12 cellular contexts compared by ENCODE assay signal in the genomic region with DNA sequence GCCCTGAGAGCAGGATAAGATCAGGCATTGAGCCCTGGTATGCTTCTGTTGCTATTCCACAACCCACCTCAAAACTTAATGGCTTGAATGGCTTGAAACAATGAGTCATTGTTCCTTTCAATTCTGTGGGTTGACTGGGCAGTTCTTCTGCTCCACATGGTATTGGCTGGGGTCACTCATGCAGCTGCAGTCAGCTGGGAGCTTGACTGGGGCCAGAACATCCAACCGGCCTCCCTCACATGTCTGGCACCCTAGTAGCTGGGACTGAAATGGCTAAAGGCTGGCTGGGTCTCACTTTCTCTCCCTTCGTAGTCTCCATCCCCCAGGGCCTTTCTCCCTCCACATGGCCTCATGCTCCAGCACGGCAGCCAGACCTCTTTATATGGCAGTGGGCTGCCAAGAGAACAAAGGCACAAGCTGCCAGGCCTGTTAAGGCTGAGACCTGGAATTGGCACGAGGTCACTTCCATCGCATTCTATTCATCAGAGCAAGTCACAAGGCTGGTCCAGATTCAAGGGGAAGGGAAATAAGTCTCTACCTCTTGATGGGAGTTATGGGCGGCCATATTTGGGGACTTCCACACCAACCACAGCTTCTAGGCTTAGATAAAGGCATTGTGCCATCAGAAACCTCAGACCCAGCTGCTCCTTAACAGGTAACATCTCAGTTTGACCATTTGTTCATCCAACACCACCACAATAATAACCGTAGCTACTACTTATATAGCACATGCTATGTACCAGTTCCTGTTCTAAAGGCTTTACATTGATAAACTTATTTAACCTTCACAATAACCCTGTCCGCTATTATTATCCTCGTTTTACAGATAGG.
DNase-seq lines count a peak whose midpoint lies in the region; ATAC-seq and TF ChIP-seq lines count a peak whose summit lies in the region.
"Had no signal": no experiment of that assay in that cellular context is flagged by ENCODE, and none has a peak within 500 bp of the region (broad histone marks: within the 10 kb centered on the region; RNA-seq: fewer than 3 reads in every experiment).

No MANE protein-coding gene starts in this region.

- H3K9me3 ChIP-seq in right atrium auricular region: peaks cover 0 to 12% of the 10 kb centered on the region in 2 donors
- H3K9me3 ChIP-seq: sigmoid colon had no signal

- DNase-seq in Right ventricle myocardium superior (peak; percentile 53), right atrium auricular region (ENCODE audit: low spot score) (no peak), MV-4-11 (lab: John Stamatoyannopoulos, UW) (peak; percentile 7), glomerular visceral epithelial cell (ENCODE audit: extremely low spot score) (peak; percentile 69), HPDE6-E6E7 (ENCODE audit: extremely low spot score) (no peak)
- no peak for DNase-seq in activated CD8-positive, alpha-beta memory T cell treated with anti-CD3 and anti-CD28 coated beads for 24 hours
- DNase-seq: activated CD4-positive, CD25-positive, alpha-beta regulatory T cell treated with anti-CD3 and anti-CD28 coated beads, Interleukin-2, amount 50 U/mL, for 72 hours; NCI-H524; sigmoid colon; stomach had no signal

- H3K27me3 ChIP-seq in right atrium auricular region: no peaks in the 10 kb centered on the region
- H3K27me3 ChIP-seq: sigmoid colon, stomach had no signal

- H3K27ac ChIP-seq in right atrium auricular region: no peak overlapping the region
- H3K27ac ChIP-seq: sigmoid colon, stomach had no signal

- H3K4me1 ChIP-seq in right atrium auricular region: no peaks in the 10 kb centered on the region
- H3K4me1 ChIP-seq: sigmoid colon, stomach had no signal

- H3K4me3 ChIP-seq in right atrium auricular region: no peak overlapping the region
- H3K4me3 ChIP-seq: sigmoid colon, stomach had no signal

- no peak for TF ChIP-seq CTCF in right atrium auricular region (IDR thresholded peaks at IDR 0.05)

- ATAC-seq in Right ventricle myocardium superior (ENCODE audit: poor library complexity) (peak; percentile 82), HG03159 (IDR thresholded peaks at IDR 0.05; ENCODE audit: unreplicated experiment) (no peak), HG03378 (IDR thresholded peaks at IDR 0.05; ENCODE audit: unreplicated experiment) (no peak)

- intact Hi-C loops in Right ventricle myocardium superior (cut with DNase I): no loop called here

- H3K36me3 ChIP-seq in right atrium auricular region: no peaks in the 10 kb centered on the region
- H3K36me3 ChIP-seq: sigmoid colon, stomach had no signal

Comparison
In these comparisons a context has a peak if more than half of its experiments do, and no peak if none do; other contexts are left out.
1. DNase-seq: peak in Right ventricle myocardium superior (single experiment), MV-4-11 (single experiment) and glomerular visceral epithelial cell (single experiment); none in right atrium auricular region (single experiment), HPDE6-E6E7 (single experiment) and activated CD8-positive, alpha-beta memory T cell treated with anti-CD3 and anti-CD28 coated beads for 24 hours (single experiment).